In genomic region chr12:52050771-52051541, GRCh38 we compare ENCODE assay signal across 8 cellular contexts. TPM values are rescaled to one million over a fixed set of nuclear protein-coding genes. Genes with fewer than 3 reads are reported as not detected.
DNase-seq lines count a peak whose midpoint lies in the region; ATAC-seq and TF ChIP-seq lines count a peak whose summit lies in the region.

NR4A1 (plus strand) TSS chr12:52051442; CDS start chr12:52054329, 2,887 bp downstream.

- peaks cover 7% of the 10 kb centered on the region; the same call in 1 of the 2 replicates for H4K20me1 ChIP-seq in Karpas-422 (ENCODE audit: insufficient read depth, low read depth, low read length)

- peak within 1 kb of the TSS; percentile 76 for H3K9ac ChIP-seq in Karpas-422 (ENCODE audit: low read length)

- DNase-seq in EH (ENCODE audit: low read depth): peak; percentile 95
- DNase-seq in Karpas-422: peak; percentile 97
- peak; percentile 97 for DNase-seq in activated gamma-delta T cell treated with Interleukin-2 at 50 U/mL for 16 hours
- DNase-seq in foreskin fibroblast: peak; percentile 92 to 97
- DNase-seq in stromal cell of bone marrow (ENCODE audit: low read depth): peak; percentile 90

- peak; percentile 83 for ATAC-seq in GM21723 (IDR thresholded peaks at IDR 0.05; ENCODE audit: unreplicated experiment)

- no peak for TF ChIP-seq CTCF in foreskin fibroblast (IDR thresholded peaks at IDR 0.05; ENCODE audit: low read depth, low read length)

- H3K27me3 ChIP-seq in Karpas-422 (ENCODE audit: low read length): no peaks in the 10 kb centered on the region
- no peaks in the 10 kb centered on the region for H3K27me3 ChIP-seq in neuron (ENCODE audit: insufficient read depth, low read length)

- peaks cover 37% of the 10 kb centered on the region for H3K4me1 ChIP-seq in Karpas-422 (ENCODE audit: low read length)
- peaks cover 9% of the 10 kb centered on the region for H3K4me1 ChIP-seq in neuron (ENCODE audit: insufficient read depth, low read length)

- no peaks in the 10 kb centered on the region for H3K79me2 ChIP-seq in Karpas-422 (ENCODE audit: low read length)

- no peaks in the 10 kb centered on the region for H3K9me3 ChIP-seq in Karpas-422 (ENCODE audit: low read length)
- H3K9me3 ChIP-seq in neuron (ENCODE audit: low read length): no peaks in the 10 kb centered on the region

- peak; percentile 84 for TF ChIP-seq POLR2A in Raji (IDR thresholded peaks at IDR 0.05; ENCODE audit: insufficient read depth, low read depth, low read length)

- H3K36me3 ChIP-seq in Karpas-422 (ENCODE audit: insufficient read depth, low read length) (no peaks in the 10 kb centered on the region), neuron (ENCODE audit: insufficient read depth, low read length) (peaks cover 4% of the 10 kb centered on the region)

- peak within 1 kb of the TSS; percentile 72 for H3K4me3 ChIP-seq in Karpas-422 (ENCODE audit: low read length)
- H3K4me3 ChIP-seq in foreskin fibroblast (ENCODE audit: low read depth in 1 of 2, low read length in 2 of 2): peak within 1 kb of the TSS; percentile 49 to 82
- peak within 1 kb of the TSS; percentile 35 for H3K4me3 ChIP-seq in neuron (ENCODE audit: low read length)

- H3K27ac ChIP-seq in Karpas-422 (ENCODE audit: low read length): peak within 1 kb of the TSS; percentile 16; the same call in 1 of the 2 replicates

- peak within 1 kb of the TSS; percentile 85 for H3K4me2 ChIP-seq in Karpas-422 (ENCODE audit: low read depth, low read length, poor library complexity, severe bottlenecking)

- no peaks in the 10 kb centered on the region for H3K9me2 ChIP-seq in Karpas-422 (replicated peaks; ENCODE audit: insufficient read depth, low read length)

- H2AFZ ChIP-seq in Karpas-422 (ENCODE audit: low read length): peak within 1 kb of the TSS; percentile 75; the same call in 1 of the 2 replicates
- H2AFZ ChIP-seq in neuron (ENCODE audit: low read depth, low read length): no peak within 1 kb of the TSS

RNA-seq across cellular contexts. Expression of gene NR4A1, which starts in this region (rescaled TPM):
- 11.7 and 26.9 TPM in 2 replicates for total RNA-seq in Karpas-422 (2014; rRNA removed; shearing (Covaris generic); ENCODE audit: low replicate concordance)

Comparison
In these comparisons a context has a peak if more than half of its experiments do, and no peak if none do; other contexts are left out.
1. Peak in every context shown above with its lines: DNase-seq, ATAC-seq, H3K4me3 ChIP-seq and H3K27ac ChIP-seq.